ENCODE assay signal across 8 cellular contexts in genomic region chr1:26500488-26501175, GRCh38. TPM values are rescaled to one million over a fixed set of nuclear protein-coding genes. Genes with fewer than 3 reads are reported as not detected.
DNase-seq lines count a peak whose midpoint lies in the region; ATAC-seq and TF ChIP-seq lines count a peak whose summit lies in the region.

No MANE protein-coding gene starts in this region.

- DNase-seq in AG04450 (ENCODE audit: low read depth, low spot score) (peak; percentile 15), NCI-H345 treated with DMSO at 0.1 percent for 48 hours (lab: John Stamatoyannopoulos, UW; ENCODE audit: unreplicated experiment) (peak; percentile 73), dedifferentiated amniotic fluid mesenchymal stem cell (ENCODE audit: extremely low spot score) (peak; percentile 58), right lobe of liver (peak; percentile 93 to 95 (median 94))
- peak; percentile 88 to 95 for DNase-seq in activated CD4-positive, alpha-beta T cell treated with anti-CD3 and anti-CD28 coated beads, Interleukin-2, amount 50 U/mL, for 24 hours (ENCODE audit: low read depth in 1 of 2, low spot score in 1 of 2)
- peak; percentile 94 for DNase-seq in stimulated activated CD4-positive, alpha-beta T cell treated with anti-CD3 and anti-CD28 coated beads, Interleukin-4, amount 100 ng/mL, for 1 hour

- H3K4me3 ChIP-seq in AG04450 (ENCODE audit: low read depth, low read length) (peak overlapping the region; percentile 77), right lobe of liver (peak overlapping the region; percentile 66 to 94 (median 72))

- ATAC-seq in GM18873 (IDR thresholded peaks at IDR 0.05; ENCODE audit: low FRiP score, unreplicated experiment), result peak; percentile 53
- ATAC-seq in HG03108 (IDR thresholded peaks at IDR 0.05; ENCODE audit: unreplicated experiment), result peak; percentile 49
- ATAC-seq in right lobe of liver, result peak; percentile 87 to 92 (median 90)

- no peak for TF ChIP-seq CTCF in AG04450 (IDR thresholded peaks at IDR 0.05; ENCODE audit: low read depth, low read length)
- no peak for TF ChIP-seq CTCF in right lobe of liver (IDR thresholded peaks at IDR 0.05)

- peaks cover 0 to 9% (median 2%) of the 10 kb centered on the region in 4 donors for H3K4me1 ChIP-seq in right lobe of liver

- H3K36me3 ChIP-seq in right lobe of liver, result no peaks in the 10 kb centered on the region

- H3K27ac ChIP-seq in AG04450 (ENCODE audit: low read depth, low read length), result peak overlapping the region; percentile 78
- peak overlapping the region; percentile 91 to 95 (median 93) for H3K27ac ChIP-seq in right lobe of liver

- intact Hi-C loops in right lobe of liver (cut with DNase I), result no loop called here

- CTCF ChIA-PET in AG04450 (lab: Charles Lee), result interaction anchor here (0.6 to 2.9 kb wide), 10 partner anchors 10 to 288 kb away, joined by 3 to 14 read pairs (median 6); partner anchors contain the start of gene RPS6KA1

- H3K27me3 ChIP-seq in AG04450 (ENCODE audit: control insufficient read depth, insufficient read depth, low read length) (no peaks in the 10 kb centered on the region), right lobe of liver (no peaks in the 10 kb centered on the region)

- WGBS in right lobe of liver (ENCODE audit: insufficient coverage, low coverage, low lambda C conversion rate, missing lambda C conversion rate), result 3% methylated on average over 6 of the region's 74 CpGs

- peak; percentile 50 for TF ChIP-seq POLR2A in right lobe of liver (IDR thresholded peaks at IDR 0.05)

- H3K9me3 ChIP-seq in AG04450 (ENCODE audit: control insufficient read depth, insufficient read depth, low read length) (no peaks in the 10 kb centered on the region; the same call in 1 of the 2 replicates), right lobe of liver (no peaks in the 10 kb centered on the region)

- POLR2A ChIA-PET in AG04450 (lab: Yijun Ruan, JAX), result interaction anchor here (0.5 to 1.7 kb wide), 7 partner anchors 14 to 364 kb away, joined by 3 to 9 read pairs (median 4); partner anchors contain the start of genes DHDDS and HMGN2

RNA-seq across cellular contexts. Expression of gene HMGN2, which starts 28.4 kb away (rescaled TPM):
- polyA plus RNA-seq in AG04450 (2011; rRNA removed), result 276 and 278 TPM in 2 replicates
- 49.2 and 72.5 TPM in 2 replicates for polyA minus RNA-seq in AG04450 (2011; rRNA and poly(A)+ RNA removed)
- total RNA-seq in right lobe of liver, result 10 to 100 TPM; 64.1 to 99.6 (median 83.6) TPM

RNA-seq across cellular contexts. Expression of gene RPS6KA1, which starts 28.9 kb away (rescaled TPM):
- polyA plus RNA-seq in AG04450 (2011; rRNA removed), result 2.8 and 3.4 TPM in 2 replicates
- 4.8 and 6.4 TPM in 2 replicates for polyA minus RNA-seq in AG04450 (2011; rRNA and poly(A)+ RNA removed)
- total RNA-seq in right lobe of liver, result 10 to 100 TPM in 4 of 6 experiments, 1 to 10 TPM in 2; 6.2 to 42.6 (median 20.9) TPM

Comparison
In these comparisons a context has a peak if more than half of its experiments do, and no peak if none do; other contexts are left out.
1. Peak in every context shown above with its lines: DNase-seq, ATAC-seq, H3K4me3 ChIP-seq and H3K27ac ChIP-seq.
2. DNase-seq: peak in every context shown above with its lines; median percentile 94 in right lobe of liver; 94 in stimulated activated CD4-positive, alpha-beta T cell treated with anti-CD3 and anti-CD28 coated beads, Interleukin-4, amount 100 ng/mL, for 1 hour; 92 in activated CD4-positive, alpha-beta T cell treated with anti-CD3 and anti-CD28 coated beads, Interleukin-2, amount 50 U/mL, for 24 hours; 73 in NCI-H345 treated with DMSO at 0.1 percent for 48 hours; 58 in dedifferentiated amniotic fluid mesenchymal stem cell; 15 in AG04450.